In genomic region chr6:30614843-30615218, GRCh38 we compare ENCODE assay signal across 8 cellular contexts. TPM values are rescaled to one million over a fixed set of nuclear protein-coding genes. Genes with fewer than 3 reads are reported as not detected.
DNase-seq lines count a peak whose midpoint lies in the region; ATAC-seq and TF ChIP-seq lines count a peak whose summit lies in the region.

No MANE protein-coding gene starts in this region.

- no peaks in the 10 kb centered on the region for H3K27me3 ChIP-seq in MG63

- H3K27ac Mint-ChIP-seq in natural killer cell treated with Interleukin-12 subunit alpha and Interleukin-12 subunit beta and Interleukin-15 and Interleukin-18, amount 100 ng/mL, for 72 hours: peak overlapping the region; percentile 95 to 98

- peak; percentile 43 for TF ChIP-seq POLR2A in Raji (IDR thresholded peaks at IDR 0.05; ENCODE audit: insufficient read depth, low read depth, low read length)

- peaks cover 69 to 79% of the 10 kb centered on the region in 2 donors for H3K4me1 Mint-ChIP-seq in natural killer cell treated with Interleukin-12 subunit alpha and Interleukin-12 subunit beta and Interleukin-15 and Interleukin-18, amount 100 ng/mL, for 72 hours (ENCODE audit: low read depth in 2 of 2)

- DNase-seq in D341Med (ENCODE audit: low spot score) (peak; percentile 85), MG63 (peak; percentile 75), fibroblast of the aortic adventitia (ENCODE audit: low read depth) (peak; percentile 99)
- peak; percentile 79 for DNase-seq in activated effector memory CD4-positive, alpha-beta T cell treated with Interleukin-2 at 50 U/mL for 16 hours
- peak; percentile 90 for DNase-seq in natural killer cell treated with Interleukin-12 subunit alpha and Interleukin-12 subunit beta and Interleukin-15 and Interleukin-18, amount 100 ng/mL, for 72 hours (ENCODE audit: low spot score)
- DNase-seq in stimulated activated naive CD4-positive, alpha-beta T cell treated with Interleukin-2 at 50 U/mL for 16 hours (lab: John Stamatoyannopoulos, UW): peak; percentile 83

- H3K9me3 Mint-ChIP-seq in natural killer cell treated with Interleukin-12 subunit alpha and Interleukin-12 subunit beta and Interleukin-15 and Interleukin-18, amount 100 ng/mL, for 72 hours: no peaks in the 10 kb centered on the region

- H3K9me3 ChIP-seq in MG63: no peaks in the 10 kb centered on the region

- H3K36me3 ChIP-seq in MG63: peaks cover 50% of the 10 kb centered on the region

- TF ChIP-seq CTCF in fibroblast of the aortic adventitia (IDR thresholded peaks at IDR 0.05; ENCODE audit: insufficient read depth, low read length): no peak

- ATAC-seq in GM21723 (IDR thresholded peaks at IDR 0.05; ENCODE audit: unreplicated experiment): peak; percentile 45
- peak; percentile 65 to 72 for ATAC-seq in natural killer cell treated with Interleukin-12 subunit alpha and Interleukin-12 subunit beta and Interleukin-15 and Interleukin-18, amount 100 ng/mL, for 72 hours

- H3K4me3 ChIP-seq in MG63 (peak overlapping the region; percentile 88), fibroblast of the aortic adventitia (ENCODE audit: low read depth, low read length) (peak overlapping the region; percentile 97)

- H3K27me3 Mint-ChIP-seq in natural killer cell treated with Interleukin-12 subunit alpha and Interleukin-12 subunit beta and Interleukin-15 and Interleukin-18, amount 100 ng/mL, for 72 hours: no peaks in the 10 kb centered on the region

- H3K4me3 Mint-ChIP-seq in natural killer cell treated with Interleukin-12 subunit alpha and Interleukin-12 subunit beta and Interleukin-15 and Interleukin-18, amount 100 ng/mL, for 72 hours: peak overlapping the region; percentile 94

- H3K36me3 Mint-ChIP-seq in natural killer cell treated with Interleukin-12 subunit alpha and Interleukin-12 subunit beta and Interleukin-15 and Interleukin-18, amount 100 ng/mL, for 72 hours: peaks cover 48% of the 10 kb centered on the region

RNA-seq across cellular contexts. Expression of gene PPP1R10, which starts 2.2 kb away (rescaled TPM):
- 3.9 and 6.7 TPM in 2 replicates for total RNA-seq in MG63 (2014; rRNA removed; shearing (Covaris generic); ENCODE audit: low replicate concordance)
- 32.1 and 39.1 TPM in 2 replicates for total RNA-seq in fibroblast of the aortic adventitia (ENCODE audit: low replicate concordance)
- 100 to 1,000 TPM in 1 of 2 donors, 10 to 100 TPM in 1; 97.9 to 119 TPM for total RNA-seq in natural killer cell treated with Interleukin-12 subunit alpha and Interleukin-12 subunit beta and Interleukin-15 and Interleukin-18, amount 100 ng/mL, for 72 hours

RNA-seq across cellular contexts. Expression of gene MRPS18B, which starts 2.8 kb away (rescaled TPM):
- 11.9 and 29.9 TPM in 2 replicates for total RNA-seq in MG63 (2014; rRNA removed; shearing (Covaris generic); ENCODE audit: low replicate concordance)
- total RNA-seq in fibroblast of the aortic adventitia (ENCODE audit: low replicate concordance): 47.7 and 110 TPM in 2 replicates
- total RNA-seq in natural killer cell treated with Interleukin-12 subunit alpha and Interleukin-12 subunit beta and Interleukin-15 and Interleukin-18, amount 100 ng/mL, for 72 hours: 10 to 100 TPM; 43.9 to 58.4 TPM

RNA-seq across cellular contexts. Expression of gene ATAT1, which starts 11.8 kb away (rescaled TPM):
- 0.16 TPM in 1 of 2 replicates, not detected in the other for total RNA-seq in MG63 (2014; rRNA removed; shearing (Covaris generic); ENCODE audit: low replicate concordance)
- 0.16 and 5.6 TPM in 2 replicates for total RNA-seq in fibroblast of the aortic adventitia (ENCODE audit: low replicate concordance)
- 10 to 100 TPM in 1 of 2 donors, 1 to 10 TPM in 1; 7.3 to 15.8 TPM for total RNA-seq in natural killer cell treated with Interleukin-12 subunit alpha and Interleukin-12 subunit beta and Interleukin-15 and Interleukin-18, amount 100 ng/mL, for 72 hours

RNA-seq across cellular contexts. Expression of gene C6orf136, which starts 32.1 kb away (rescaled TPM):
- total RNA-seq in MG63 (2014; rRNA removed; shearing (Covaris generic); ENCODE audit: low replicate concordance): 1.9 and 3.2 TPM in 2 replicates
- total RNA-seq in fibroblast of the aortic adventitia (ENCODE audit: low replicate concordance): 1.1 and 5.2 TPM in 2 replicates
- total RNA-seq in natural killer cell treated with Interleukin-12 subunit alpha and Interleukin-12 subunit beta and Interleukin-15 and Interleukin-18, amount 100 ng/mL, for 72 hours: 10 to 100 TPM; 29.6 to 32.5 TPM

RNA-seq across cellular contexts. Expression of gene ABCF1, which starts 43.6 kb away (rescaled TPM):
- 19.4 and 26.1 TPM in 2 replicates for total RNA-seq in MG63 (2014; rRNA removed; shearing (Covaris generic); ENCODE audit: low replicate concordance)
- total RNA-seq in fibroblast of the aortic adventitia (ENCODE audit: low replicate concordance): 33.0 and 43.2 TPM in 2 replicates
- 100 to 1,000 TPM in 1 of 2 donors, 10 to 100 TPM in 1; 94.8 to 122 TPM for total RNA-seq in natural killer cell treated with Interleukin-12 subunit alpha and Interleukin-12 subunit beta and Interleukin-15 and Interleukin-18, amount 100 ng/mL, for 72 hours

Comparison
In these comparisons a context has a peak if more than half of its experiments do, and no peak if none do; other contexts are left out.
1. Peak in every context shown above with its lines: DNase-seq, ATAC-seq and H3K4me3 ChIP-seq.